In genomic region chr17:46031440-46031839, GRCh38 we compare ENCODE assay signal across 24 cellular contexts. TPM values are rescaled to one million over a fixed set of nuclear protein-coding genes. Genes with fewer than 3 reads are reported as not detected.
"Had no signal": no experiment of that assay in that cellular context is flagged by ENCODE, and none has a peak within 500 bp of the region (broad histone marks: within the 10 kb centered on the region; RNA-seq: fewer than 3 reads in every experiment).

No MANE protein-coding gene starts in this region.

- H3K9me3 Mint-ChIP-seq: activated naive CD4-positive, alpha-beta T cell treated with anti-CD3 and anti-CD28 coated beads, Interleukin-2, amount 10 ng/mL, durations not matched to agents 7 days and 5 days; activated T-cell treated with anti-CD3 and anti-CD28 coated beads, Interleukin-2, amount 50 U/mL, for 4 hours; endodermal cell; nephron had no signal

- H3K27me3 ChIP-seq: dorsolateral prefrontal cortex, stomach had no signal

- H3K4me3 ChIP-seq: dorsolateral prefrontal cortex, lower lobe of right lung, stomach had no signal

- H3K27ac ChIP-seq: lower lobe of right lung, stomach, WERI-Rb-1 had no signal

- H3K4me3 Mint-ChIP-seq: activated naive CD4-positive, alpha-beta T cell treated with anti-CD3 and anti-CD28 coated beads, Interleukin-2, amount 10 ng/mL, durations not matched to agents 7 days and 5 days; activated T-cell treated with anti-CD3 and anti-CD28 coated beads, Interleukin-2, amount 50 U/mL, for 4 hours; endodermal cell; nephron had no signal

- H3K27ac Mint-ChIP-seq: nephron had no signal

- H3K9me3 ChIP-seq: lower lobe of right lung, stomach had no signal

- H3K27me3 Mint-ChIP-seq: activated naive CD4-positive, alpha-beta T cell treated with anti-CD3 and anti-CD28 coated beads, Interleukin-2, amount 10 ng/mL, durations not matched to agents 7 days and 5 days had no signal

- DNase-seq: activated CD4-positive, alpha-beta T cell treated with anti-CD3 and anti-CD28 coated beads for 1 hour; activated CD4-positive, alpha-beta T cell treated with anti-CD3 and anti-CD28 coated beads, Interleukin-2, amount 50 U/mL, for 48 hours; activated effector memory CD4-positive, alpha-beta T cell treated with Interleukin-2 at 50 U/mL for 16 hours; activated naive CD4-positive, alpha-beta T cell treated with anti-CD3 and anti-CD28 coated beads, Interleukin-2, amount 10 ng/mL, durations not matched to agents 7 days and 5 days; activated T-cell treated with anti-CD3 and anti-CD28 coated beads, Interleukin-2, amount 50 U/mL, for 4 hours; dorsolateral prefrontal cortex; endodermal cell; foreskin melanocyte; hypothalamus; islet precursor cell; lower lobe of right lung; nucleus accumbens; stimulated activated CD4-positive, alpha-beta T cell treated with anti-CD3 and anti-CD28 coated beads, Interleukin-2, amount 100 ng/mL, for 24 hours; stomach; SW 1271; T-helper 2 cell; trophoblast cell; WERI-Rb-1 had no signal

- ATAC-seq: activated T-cell treated with anti-CD3 and anti-CD28 coated beads, Interleukin-2, amount 50 U/mL, for 4 hours had no signal

RNA-seq across cellular contexts. Expression of gene STH, which starts 32.4 kb away (rescaled TPM):
- total RNA-seq: activated T-cell treated with anti-CD3 and anti-CD28 coated beads, Interleukin-2, amount 50 U/mL, for 4 hours; astrocyte; cardiac septum; endodermal cell; epithelial cell of proximal tubule; lower lobe of right lung; renal cortical epithelial cell; stomach had no signal
- polyA plus RNA-seq: adipose tissue, stomach had no signal
